9 cellular contexts compared by ENCODE assay signal in the genomic region with DNA sequence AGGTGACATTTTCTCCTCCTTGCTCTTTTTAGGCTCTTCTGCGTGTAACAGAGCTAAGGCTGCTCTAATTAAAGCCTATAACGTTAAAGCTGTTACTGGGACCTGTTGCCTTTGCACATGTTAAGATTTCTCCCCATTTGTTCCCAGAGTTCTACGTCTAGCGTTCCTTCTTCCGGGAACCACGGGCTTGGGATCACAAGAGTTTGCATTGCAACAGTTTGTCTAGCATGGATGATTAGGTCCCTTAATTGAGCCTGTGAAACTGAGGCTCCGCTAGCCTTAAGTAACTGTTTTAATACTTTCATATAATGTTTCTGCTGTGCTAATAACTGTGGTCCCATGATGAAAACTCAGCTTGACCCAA. TPM values are rescaled to one million over a fixed set of nuclear protein-coding genes. Genes with fewer than 3 reads are reported as not detected.
DNase-seq lines count a peak whose midpoint lies in the region; ATAC-seq and TF ChIP-seq lines count a peak whose summit lies in the region.
"Had no signal": no experiment of that assay in that cellular context is flagged by ENCODE, and none has a peak within 500 bp of the region (broad histone marks: within the 10 kb centered on the region; RNA-seq: fewer than 3 reads in every experiment).

No MANE protein-coding gene starts in this region.

- H3K4me1 Mint-ChIP-seq in activated naive CD4-positive, alpha-beta T cell treated with anti-CD3 and anti-CD28 coated beads, Interleukin-2, amount 50 U/mL, for 24 hours: peaks cover 70% of the 10 kb centered on the region

- H3K27me3 ChIP-seq in colonic mucosa (no peaks in the 10 kb centered on the region), vagina (no peaks in the 10 kb centered on the region)

- peak overlapping the region; percentile 97 for H3K27ac Mint-ChIP-seq in activated naive CD4-positive, alpha-beta T cell treated with anti-CD3 and anti-CD28 coated beads, Interleukin-2, amount 50 U/mL, for 24 hours

- no peak for TF ChIP-seq CTCF in colonic mucosa (IDR thresholded peaks at IDR 0.05)
- TF ChIP-seq CTCF in mucosa of descending colon (IDR thresholded peaks at IDR 0.05): no peak
- no peak for TF ChIP-seq CTCF in vagina (IDR thresholded peaks at IDR 0.05)

- ATAC-seq in mucosa of descending colon (peak; percentile 50), GM21360 (IDR thresholded peaks at IDR 0.05; ENCODE audit: unreplicated experiment) (no peak), HG02610 (IDR thresholded peaks at IDR 0.05; ENCODE audit: unreplicated experiment) (no peak)

- H3K36me3 Mint-ChIP-seq in activated naive CD4-positive, alpha-beta T cell treated with anti-CD3 and anti-CD28 coated beads, Interleukin-2, amount 50 U/mL, for 24 hours: peaks cover 7% of the 10 kb centered on the region

- H3K9me3 ChIP-seq in colonic mucosa (no peaks in the 10 kb centered on the region), mucosa of descending colon (no peaks in the 10 kb centered on the region), vagina (no peaks in the 10 kb centered on the region)

- H3K27ac ChIP-seq in colonic mucosa: peak overlapping the region; percentile 86
- H3K27ac ChIP-seq in vagina: no peak overlapping the region

- no peak for DNase-seq in activated naive CD4-positive, alpha-beta T cell (lab: John Stamatoyannopoulos, UW)
- DNase-seq in colonic mucosa (peak; percentile 42), mucosa of descending colon (peak in 1 of 3 donors; percentile 29), vagina (ENCODE audit: extremely low spot score in 2 of 2) (no peak), islet precursor cell (no peak)

- H3K4me3 ChIP-seq in colonic mucosa: peak overlapping the region; percentile 29
- peak overlapping the region; percentile 2 for H3K4me3 ChIP-seq in mucosa of descending colon
- H3K4me3 ChIP-seq in vagina: peak overlapping the region; percentile 33 to 38

- H3K9me3 Mint-ChIP-seq in activated naive CD4-positive, alpha-beta T cell treated with anti-CD3 and anti-CD28 coated beads, Interleukin-2, amount 50 U/mL, for 24 hours: no peaks in the 10 kb centered on the region

- TF ChIP-seq POLR2A in vagina (IDR thresholded peaks at IDR 0.05): no peak

- peak overlapping the region in 1 of 2 donors; percentile 89 for H3K9ac ChIP-seq in colonic mucosa (ENCODE audit: low read depth in 2 of 2, low read length in 2 of 2)

- no peaks in the 10 kb centered on the region for H3K27me3 Mint-ChIP-seq in activated naive CD4-positive, alpha-beta T cell treated with anti-CD3 and anti-CD28 coated beads, Interleukin-2, amount 50 U/mL, for 24 hours

- H3K4me1 ChIP-seq in colonic mucosa (no peaks in the 10 kb centered on the region), mucosa of descending colon (ENCODE audit: low read depth) (peaks cover 19% of the 10 kb centered on the region), vagina (peaks cover 6% of the 10 kb centered on the region)

- intact Hi-C loops in colonic mucosa (cut with DNase I) (no loop called here), mucosa of descending colon (cut with DNase I, micrococcal nuclease) (no loop called here), vagina (cut with DNase I) (no loop called here)

- H3K36me3 ChIP-seq in colonic mucosa (no peaks in the 10 kb centered on the region), mucosa of descending colon (ENCODE audit: low read depth) (no peaks in the 10 kb centered on the region), vagina (no peaks in the 10 kb centered on the region)

- peak overlapping the region; percentile 92 for H3K4me3 Mint-ChIP-seq in activated naive CD4-positive, alpha-beta T cell treated with anti-CD3 and anti-CD28 coated beads, Interleukin-2, amount 50 U/mL, for 24 hours

RNA-seq across cellular contexts. Expression of gene LYZ, which starts 16.7 kb away (rescaled TPM):
- total RNA-seq in colonic mucosa (100 to 1,000 TPM in 1 of 2 donors, 10 to 100 TPM in 1; 20.6 to 162 TPM), mucosa of descending colon (100 to 1,000 TPM in 1 of 3 donors, 10 to 100 TPM in 2; 47.7 to 118 (median 55.2) TPM), vagina (15.2 TPM)
- total RNA-seq: Daoy had no signal

RNA-seq across cellular contexts. Expression of gene YEATS4, which starts 28.1 kb away (rescaled TPM):
- total RNA-seq in colonic mucosa (10 to 100 TPM; 16.4 to 18.2 TPM), mucosa of descending colon (10 to 100 TPM in 2 of 3 donors, 1 to 10 TPM in 1; 8.8 to 12.8 (median 10.7) TPM), vagina (6.1 TPM)
